Comparison of ENCODE assay signal across 20 cellular contexts in the genomic region with DNA sequence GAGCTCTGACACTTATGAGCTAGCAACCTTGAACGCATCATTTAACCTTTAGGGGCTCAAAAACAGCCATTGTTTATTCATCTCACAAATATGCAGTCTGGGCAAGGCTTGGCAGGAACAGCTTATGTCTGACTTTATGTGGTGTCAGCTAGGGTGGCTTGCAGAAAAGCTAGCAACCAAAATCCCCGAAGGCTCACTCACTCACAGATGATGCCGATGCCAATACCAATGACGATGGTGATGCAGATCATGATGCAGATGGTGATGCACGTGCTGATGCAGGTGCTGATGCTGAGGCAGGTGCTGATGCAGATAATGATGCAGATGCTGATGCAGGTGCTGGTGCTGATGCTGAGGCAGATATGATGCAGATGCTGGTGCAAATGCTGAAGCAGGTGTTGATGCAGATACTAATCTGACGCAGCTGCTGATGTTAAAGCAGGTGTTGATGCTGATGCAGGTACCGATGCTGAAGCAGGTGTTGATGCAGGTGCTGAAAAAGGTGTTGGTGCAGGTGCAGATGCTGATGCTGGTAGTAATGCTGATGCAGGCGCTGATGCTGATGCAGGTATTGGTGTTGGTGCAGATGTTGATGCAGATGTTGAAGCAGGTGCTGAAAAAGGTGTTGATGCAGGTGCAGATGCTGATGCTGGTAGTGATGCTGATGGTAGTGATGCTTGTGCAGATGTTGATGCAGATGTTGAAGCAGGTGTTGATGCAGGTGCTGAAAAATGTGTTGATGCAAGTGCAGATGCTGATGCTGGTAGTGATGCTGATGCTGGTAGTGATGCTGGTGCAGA.
DNase-seq lines count a peak whose midpoint lies in the region; ATAC-seq, FAIRE-seq and TF ChIP-seq lines count a peak whose summit lies in the region.
"Had no signal": no experiment of that assay in that cellular context is flagged by ENCODE, and none has a peak within 500 bp of the region (broad histone marks: within the 10 kb centered on the region; RNA-seq: fewer than 3 reads in every experiment).

No MANE protein-coding gene starts in this region.

- no peak overlapping the region for H2BK5ac ChIP-seq in H1 (ENCODE audit: low read depth, low read length)

- H4K91ac ChIP-seq in H1 (replicated peaks; ENCODE audit: insufficient read length, low read length), result no peak overlapping the region

- no peak for TF ChIP-seq POLR2A in H1 (IDR thresholded peaks at IDR 0.05; ENCODE audit: control extremely low read depth in 1 of 2, low read depth in 2 of 2, low read length in 2 of 2)

- H3K27ac ChIP-seq in H1 (ENCODE audit: low read depth, low read length) (no peak overlapping the region), osteoblast (ENCODE audit: low read depth, low read length) (peak overlapping the region; percentile 99)
- H3K27ac ChIP-seq: psoas muscle had no signal

- H3K56ac ChIP-seq in H1 (replicated peaks; ENCODE audit: insufficient read length, low read depth, low read length), result no peak overlapping the region

- H4K8ac ChIP-seq in H1 (ENCODE audit: extremely low read depth, insufficient read depth, low read length), result no peak overlapping the region

- H3K4me1 Mint-ChIP-seq in activated naive CD8-positive, alpha-beta T cell treated with anti-CD3 and anti-CD28 coated beads for 36 hours, result no peaks in the 10 kb centered on the region
- H3K4me1 Mint-ChIP-seq: activated CD4-positive, alpha-beta T cell treated with anti-CD3 and anti-CD28 coated beads for 36 hours; activated naive CD8-positive, alpha-beta T cell treated with anti-CD3 and anti-CD28 coated beads, Interleukin-2, amount 50 U/mL, for 24 hours had no signal

- H3K4ac ChIP-seq in H1 (replicated peaks; ENCODE audit: insufficient read length, low read depth, low read length), result no peak overlapping the region

- H3K4me1 ChIP-seq in H1 (replicated peaks in 1 of 4; ENCODE audit: control insufficient read depth in 3 of 4, insufficient read depth in 4 of 4, low read length in 3 of 4), result no peaks in the 10 kb centered on the region
- peaks cover 38% of the 10 kb centered on the region for H3K4me1 ChIP-seq in osteoblast (ENCODE audit: insufficient read depth, low read length)
- H3K4me1 ChIP-seq: psoas muscle had no signal

- peak overlapping the region; percentile 4; the same call in 1 of the 2 replicates for H2BK12ac ChIP-seq in H1 (ENCODE audit: low read depth, low read length)

- no peak overlapping the region for H3K27ac Mint-ChIP-seq in activated naive CD8-positive, alpha-beta T cell treated with anti-CD3 and anti-CD28 coated beads for 36 hours
- H3K27ac Mint-ChIP-seq: activated CD4-positive, alpha-beta T cell treated with anti-CD3 and anti-CD28 coated beads for 36 hours; activated naive CD8-positive, alpha-beta T cell treated with anti-CD3 and anti-CD28 coated beads, Interleukin-2, amount 50 U/mL, for 24 hours; T-helper 17 cell; type B pancreatic cell had no signal

- no peak overlapping the region for H3K18ac ChIP-seq in H1 (ENCODE audit: extremely low read depth, low read length)

- H3K9me3 ChIP-seq in H1 (ENCODE audit: insufficient read depth in 2 of 2, low read depth in 1 of 2, low read length in 1 of 2), result no peaks in the 10 kb centered on the region
- H3K9me3 ChIP-seq in osteoblast (ENCODE audit: low read depth, low read length), result no peaks in the 10 kb centered on the region
- H3K9me3 ChIP-seq: psoas muscle had no signal

- H4K20me1 ChIP-seq in H1 (replicated peaks in 1 of 2; ENCODE audit: control insufficient read depth in 1 of 2, insufficient read depth in 2 of 2, low read length in 2 of 2) (no peaks in the 10 kb centered on the region), osteoblast (ENCODE audit: insufficient read depth, low read length) (no peaks in the 10 kb centered on the region)
- H4K20me1 ChIP-seq: BLaER1 treated with 17β-estradiol and CSF1 and Interleukin-3, amounts not matched to agents 10 nM and 100 nM had no signal

- 0 out of 2 replicates have a peak overlapping the region, but pooled peaks have one; percentile 53 for H2AK5ac ChIP-seq in H1 (ENCODE audit: low read depth, low read length)

- DNase-seq in EL (peak; percentile 84), RCC 7860 (ENCODE audit: low spot score) (peak; percentile 60), H1 (ENCODE audit: low read depth in 1 of 2, low spot score in 2 of 2) (no peak), osteoblast (ENCODE audit: insufficient read length, low spot score, missing footprints) (peak; percentile 84), NCI-H1048 (lab: John Stamatoyannopoulos, UW) (no peak)
- no peak for DNase-seq in stimulated activated CD4-positive, alpha-beta T cell treated with anti-CD3 and anti-CD28 coated beads, Interleukin-4, amount 100 ng/mL, for 24 hours
- no peak for DNase-seq in activated naive CD8-positive, alpha-beta T cell treated with anti-CD3 and anti-CD28 coated beads for 36 hours
- DNase-seq: activated CD4-positive, alpha-beta T cell treated with anti-CD3 and anti-CD28 coated beads for 36 hours; activated naive CD8-positive, alpha-beta T cell treated with anti-CD3 and anti-CD28 coated beads, Interleukin-2, amount 50 U/mL, for 24 hours; DND-41; NCI-H187 treated with DMSO at 0.1 percent for 48 hours; NCI-H524 treated with DMSO at 0.1 percent for 48 hours; psoas muscle; T-helper 17 cell had no signal

- H3K36me3 ChIP-seq in H1 (ENCODE audit: control insufficient read depth in 2 of 4, insufficient read depth in 4 of 4, low read length in 3 of 4) (no peaks in the 10 kb centered on the region; a peak in 1 of 8 replicates), osteoblast (ENCODE audit: insufficient read depth, low read length) (no peaks in the 10 kb centered on the region)
- H3K36me3 ChIP-seq: BLaER1 treated with 17β-estradiol and CSF1 and Interleukin-3, amounts not matched to agents 10 nM and 100 nM had no signal

- no peaks in the 10 kb centered on the region for H3K27me3 Mint-ChIP-seq in activated naive CD8-positive, alpha-beta T cell treated with anti-CD3 and anti-CD28 coated beads for 36 hours

- no peak overlapping the region for H3K14ac ChIP-seq in H1 (ENCODE audit: insufficient read length)

- H2BK20ac ChIP-seq in H1 (ENCODE audit: low read length), result no peak overlapping the region

- peaks cover 2% of the 10 kb centered on the region; the same call in 1 of the 2 replicates for H3K23me2 ChIP-seq in H1 (ENCODE audit: low read depth, low read length)

- H3K9me3 Mint-ChIP-seq in activated naive CD8-positive, alpha-beta T cell treated with anti-CD3 and anti-CD28 coated beads for 36 hours, result peaks cover 5% of the 10 kb centered on the region

- no peak for TF ChIP-seq EP300 in H1 (IDR thresholded peaks at IDR 0.05; ENCODE audit: borderline replicate concordance in 1 of 2, low read depth in 2 of 2, low read length in 2 of 2)

- H3K27me3 ChIP-seq in H1 (replicated peaks in 1 of 4; ENCODE audit: control insufficient read depth in 3 of 4, extremely low read depth in 1 of 4, insufficient read depth in 3 of 4, low read length in 3 of 4), result peaks cover 0 to 3% (median 0%) of the 10 kb centered on the region in 4 experiments; a peak in 2 of 7 replicates
- no peaks in the 10 kb centered on the region for H3K27me3 ChIP-seq in osteoblast (ENCODE audit: insufficient read depth, low read length)
- H3K27me3 ChIP-seq: BLaER1 treated with 17β-estradiol and CSF1 and Interleukin-3, amounts not matched to agents 10 nM and 100 nM had no signal

- H3K79me1 ChIP-seq in H1 (ENCODE audit: low read depth, low read length), result no peaks in the 10 kb centered on the region

- H3K4me2 ChIP-seq in H1 (ENCODE audit: insufficient read depth in 1 of 2, low read depth in 2 of 2, low read length in 2 of 2) (no peak overlapping the region), osteoblast (ENCODE audit: insufficient read depth, low read length) (no peak overlapping the region)

- POLR2A ChIA-PET in H1 (lab: Charles Lee; ENCODE audit: partially characterized antibody), result no interaction called here

- H3K4me3 Mint-ChIP-seq in activated naive CD8-positive, alpha-beta T cell treated with anti-CD3 and anti-CD28 coated beads for 36 hours, result no peak overlapping the region
- H3K4me3 Mint-ChIP-seq: activated CD4-positive, alpha-beta T cell treated with anti-CD3 and anti-CD28 coated beads for 36 hours; activated naive CD8-positive, alpha-beta T cell treated with anti-CD3 and anti-CD28 coated beads, Interleukin-2, amount 50 U/mL, for 24 hours; T-helper 17 cell; type B pancreatic cell had no signal

- no peak overlapping the region; a peak in 1 of 7 replicates for H3K9ac ChIP-seq in H1 (replicated peaks in 1 of 4; ENCODE audit: extremely low read depth in 1 of 4, low read depth in 3 of 4, low read length in 3 of 4)
- H3K9ac ChIP-seq: BLaER1 treated with 17β-estradiol and CSF1 and Interleukin-3, amounts not matched to agents 10 nM and 100 nM had no signal

- CTCF ChIA-PET in H1 (lab: Charles Lee; ENCODE audit: partially characterized antibody), result interaction anchor here (1.0 to 2.4 kb wide), 3 partner anchors 26 to 365 kb away, joined by 3 to 8 read pairs (median 3); no protein-coding TSS in a partner anchor

- FAIRE-seq in RCC 7860 (lab: Jason Lieb, UNC), result no peak
- no peak for FAIRE-seq in H1 (lab: Jason Lieb, UNC)
- FAIRE-seq: GM12892 had no signal

- TF ChIP-seq CTCF in H1 (IDR thresholded peaks at IDR 0.05; ENCODE audit: control extremely low read depth in 1 of 3, insufficient read depth in 1 of 3, low read depth in 1 of 3, low read length in 3 of 3) (no peak), osteoblast (IDR thresholded peaks at IDR 0.05; ENCODE audit: extremely low read depth, low read depth, low read length) (no peak)

- no peak for TF ChIP-seq RAD21 in H1 (IDR thresholded peaks at IDR 0.05 in 1 of 2, conservative IDR thresholded peaks at IDR 0.05 in 1 of 2; ENCODE audit: low read depth in 2 of 2, low read length in 2 of 2)

- H3K79me2 ChIP-seq in H1 (ENCODE audit: control insufficient read depth in 1 of 2, insufficient read depth in 2 of 2, low read length in 2 of 2) (no peaks in the 10 kb centered on the region), osteoblast (ENCODE audit: insufficient read depth, low read length) (no peaks in the 10 kb centered on the region)

- WGBS in H1 (ENCODE audit: extremely low coverage in 1 of 2, insufficient coverage in 1 of 2, insufficient read length in 1 of 2, insufficient replicate concordance in 2 of 2, low coverage in 1 of 2, low lambda C conversion rate in 2 of 2, missing lambda C conversion rate in 1 of 2), 2 experiments, result 79% methylated on average over 8 of the region's 8 CpGs; no CpG with 5 or more reads in 1 of the 2 experiments

- no peak overlapping the region for H2BK15ac ChIP-seq in H1 (ENCODE audit: low read length)

- H4K5ac ChIP-seq in H1 (ENCODE audit: insufficient read length, low read depth, low read length), result no peak overlapping the region

- no peak overlapping the region for H3K23ac ChIP-seq in H1 (ENCODE audit: insufficient read length)

- no peak for ATAC-seq in HG03439 (IDR thresholded peaks at IDR 0.05; ENCODE audit: unreplicated experiment)
- ATAC-seq: activated CD4-positive, alpha-beta T cell treated with anti-CD3 and anti-CD28 coated beads for 36 hours; activated naive CD8-positive, alpha-beta T cell treated with anti-CD3 and anti-CD28 coated beads, Interleukin-2, amount 50 U/mL, for 24 hours; psoas muscle; T-helper 17 cell had no signal

- no peak overlapping the region for H2AFZ ChIP-seq in H1 (ENCODE audit: low read length)
- no peak overlapping the region for H2AFZ ChIP-seq in osteoblast (ENCODE audit: low read length)
- H2AFZ ChIP-seq: PC-9 had no signal

- H3K4me3 ChIP-seq in H1 (ENCODE audit: extremely low read depth in 1 of 4, insufficient read depth in 2 of 4, low read depth in 3 of 4, low read length in 4 of 4) (no peak overlapping the region), osteoblast (ENCODE audit: insufficient read depth, low read length) (no peak overlapping the region)
- H3K4me3 ChIP-seq: BLaER1 treated with 17β-estradiol and CSF1 and Interleukin-3, amounts not matched to agents 10 nM and 100 nM; coronary artery; PC-9; psoas muscle had no signal

- no peak overlapping the region for H2BK120ac ChIP-seq in H1 (replicated peaks; ENCODE audit: low read depth, low read length)

- H3K36me3 Mint-ChIP-seq in activated naive CD8-positive, alpha-beta T cell treated with anti-CD3 and anti-CD28 coated beads for 36 hours, result no peaks in the 10 kb centered on the region
- H3K36me3 Mint-ChIP-seq: type B pancreatic cell had no signal

Comparison
In these comparisons a context has a peak if more than half of its experiments do, and no peak if none do; other contexts are left out.
1. DNase-seq: peak in EL (single experiment), RCC 7860 (single experiment) and osteoblast (single experiment); none in H1 (0 of 2), stimulated activated CD4-positive, alpha-beta T cell treated with anti-CD3 and anti-CD28 coated beads, Interleukin-4, amount 100 ng/mL, for 24 hours (single experiment), activated naive CD8-positive, alpha-beta T cell treated with anti-CD3 and anti-CD28 coated beads for 36 hours (single experiment) and NCI-H1048 (single experiment).